ENCODE assay signal across 7 cellular contexts in genomic region chr20:8986631-8987030, GRCh38.
"Had no signal": no experiment of that assay in that cellular context is flagged by ENCODE, and none has a peak within 500 bp of the region (broad histone marks: within the 10 kb centered on the region; RNA-seq: fewer than 3 reads in every experiment).

No MANE protein-coding gene starts in this region.

- DNase-seq: GDM1, GF-D8 had no signal

- FAIRE-seq: G401.6, GM12891, GM12892, GM18507, GM19239 had no signal
